ENCODE assay signal across 8 cellular contexts in the genomic region with DNA sequence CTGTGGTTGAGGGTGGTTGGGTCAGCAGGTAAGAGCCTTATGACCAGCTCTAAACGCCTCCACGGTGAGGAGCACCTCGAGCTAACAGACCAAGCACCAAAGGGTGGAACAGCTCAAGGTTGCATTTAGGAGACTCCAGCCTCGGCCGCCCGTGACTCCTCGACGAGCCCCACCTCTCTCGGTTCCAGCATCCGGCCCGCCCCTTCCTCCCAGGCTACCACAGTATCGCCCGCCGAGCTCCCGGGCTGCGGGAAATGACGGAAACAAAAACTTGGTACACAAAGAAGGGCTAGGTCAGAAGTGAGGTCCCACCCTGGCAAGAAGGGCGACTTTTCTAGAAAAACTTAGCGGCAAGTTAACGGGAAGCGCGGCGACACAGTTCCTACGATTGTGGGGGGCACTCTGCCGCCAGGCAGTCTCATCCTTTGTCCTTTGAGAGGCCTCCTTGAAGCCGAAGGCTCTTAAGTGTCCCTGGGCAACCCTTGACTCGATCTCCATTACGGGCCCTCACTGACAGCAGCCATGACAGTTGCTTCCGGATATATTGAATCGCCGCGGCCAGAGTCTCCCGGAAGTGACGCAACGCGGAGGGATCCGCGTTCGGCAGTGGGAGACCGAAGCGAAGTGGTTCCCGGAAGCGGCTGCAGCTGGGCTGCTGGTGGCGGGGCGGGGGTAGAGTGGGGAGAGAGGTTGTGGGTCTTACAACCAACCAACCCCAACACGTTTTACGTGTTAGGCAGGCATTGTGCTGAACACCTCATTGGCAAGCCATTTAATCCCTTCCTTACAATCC. TPM values are rescaled to one million over a fixed set of nuclear protein-coding genes. Genes with fewer than 3 reads are reported as not detected.
A peak's percentile ranks its signal among the peaks of the same experiment; 100 is the strongest.
DNase-seq lines count a peak whose midpoint lies in the region; ATAC-seq and TF ChIP-seq lines count a peak whose summit lies in the region.

No MANE protein-coding gene starts in this region.

- H3K27me3 Mint-ChIP-seq in chondrocyte (ENCODE audit: low read depth): peaks cover 9% of the 10 kb centered on the region

- H3K27ac ChIP-seq in right atrium auricular region: peak overlapping the region; percentile 89 to 93
- H3K27ac ChIP-seq in skin epidermis: peak overlapping the region; percentile 86 to 98 (median 93)

- DNase-seq in NCI-H1694 treated with DMSO at 0.1 percent for 48 hours (lab: John Stamatoyannopoulos, UW): peak; percentile 83
- DNase-seq in T-helper 1 cell: peak; percentile 76 to 97 (median 84)
- DNase-seq in amniotic epithelial cell (ENCODE audit: low read depth): peak; percentile 97
- DNase-seq in right atrium auricular region (ENCODE audit: low spot score): peak; percentile 94
- no peak for DNase-seq in chondrocyte (ENCODE audit: low spot score)

- H3K36me3 Mint-ChIP-seq in chondrocyte (ENCODE audit: low read depth): no peaks in the 10 kb centered on the region

- no peaks in the 10 kb centered on the region for H3K9me3 Mint-ChIP-seq in chondrocyte (ENCODE audit: low read depth)

- ATAC-seq in HG02884 (IDR thresholded peaks at IDR 0.05; ENCODE audit: unreplicated experiment): peak; percentile 90

- no peaks in the 10 kb centered on the region for H3K36me3 ChIP-seq in right atrium auricular region

- H3K4me3 ChIP-seq in right atrium auricular region (peak overlapping the region; percentile 73 to 90), skin epidermis (peak overlapping the region; percentile 54 to 79 (median 72))

- H3K27ac Mint-ChIP-seq in chondrocyte (ENCODE audit: unreplicated experiment): no peak overlapping the region

- TF ChIP-seq CTCF in right atrium auricular region (IDR thresholded peaks at IDR 0.05) (no peak), chondrocyte (IDR thresholded peaks at IDR 0.05) (no peak)

- peak; percentile 72 for TF ChIP-seq POLR2A in GM15510 (IDR thresholded peaks at IDR 0.05; ENCODE audit: borderline replicate concordance, extremely low read depth, insufficient read length)

- no peaks in the 10 kb centered on the region for H3K4me1 Mint-ChIP-seq in chondrocyte (ENCODE audit: low read depth)

- H3K4me3 Mint-ChIP-seq in chondrocyte (ENCODE audit: unreplicated experiment): no peak overlapping the region

- no peaks in the 10 kb centered on the region for H3K9me3 ChIP-seq in right atrium auricular region

- peaks cover 0 to 6% of the 10 kb centered on the region in 2 donors for H3K4me1 ChIP-seq in right atrium auricular region

- no peaks in the 10 kb centered on the region for H3K27me3 ChIP-seq in right atrium auricular region

RNA-seq across cellular contexts. Expression of a gene that starts 40.2 kb away (rescaled TPM):
- 1 to 10 TPM; 6.2 to 8.1 TPM for total RNA-seq in right atrium auricular region
- 10.6 to 20.2 TPM (median 10.9 TPM) in 3 replicates for total RNA-seq in chondrocyte

RNA-seq across cellular contexts. Expression of a gene that starts 46.5 kb away (rescaled TPM):
- 1 to 10 TPM; 2.2 to 3.3 TPM for total RNA-seq in right atrium auricular region
- total RNA-seq in chondrocyte: 7.6 to 8.8 TPM (median 7.8 TPM) in 3 replicates
